24 cellular contexts compared by ENCODE assay signal in genomic region chr9:8685846-8686245, GRCh38.
DNase-seq lines count a peak whose midpoint lies in the region; ATAC-seq, FAIRE-seq and TF ChIP-seq lines count a peak whose summit lies in the region.
"Had no signal": no experiment of that assay in that cellular context is flagged by ENCODE, and none has a peak within 500 bp of the region (broad histone marks: within the 10 kb centered on the region; RNA-seq: fewer than 3 reads in every experiment).

No MANE protein-coding gene starts in this region.

- H3K4me3 ChIP-seq in right cardiac atrium (ENCODE audit: low read length) (no peak overlapping the region), left ventricle myocardium inferior (no peak overlapping the region), gastrocnemius medialis (no peak overlapping the region)
- H3K4me3 ChIP-seq: BLaER1, GM12878, HAP-1 had no signal

- ATAC-seq in Right ventricle myocardium inferior (peak; percentile 92), right cardiac atrium (no peak), gastrocnemius medialis (peak; percentile 46 to 47), HG03045 (IDR thresholded peaks at IDR 0.05; ENCODE audit: unreplicated experiment) (no peak)
- ATAC-seq: CD8-positive, alpha-beta T cell; GM12878 had no signal

- H3K4me1 ChIP-seq in right cardiac atrium (ENCODE audit: control insufficient read depth, insufficient read depth, low read length) = no peaks in the 10 kb centered on the region
- H3K4me1 ChIP-seq in left ventricle myocardium inferior = no peaks in the 10 kb centered on the region
- no peaks in the 10 kb centered on the region for H3K4me1 ChIP-seq in gastrocnemius medialis
- H3K4me1 ChIP-seq: BLaER1, HAP-1 had no signal

- intact Hi-C loops in Right ventricle myocardium inferior (cut with DNase I) (no loop called here), right cardiac atrium (cut with DNase I) (no loop called here), left ventricle myocardium inferior (cut with micrococcal nuclease) (no loop called here), gastrocnemius medialis (cut with DNase I; ENCODE audit: low total_unique reads) (no loop called here)

- H3K27ac ChIP-seq in right cardiac atrium (ENCODE audit: low read length) = no peak overlapping the region
- H3K27ac ChIP-seq in left ventricle myocardium inferior (replicated peaks) = peak overlapping the region; percentile 43
- H3K27ac ChIP-seq in gastrocnemius medialis = no peak overlapping the region
- H3K27ac ChIP-seq: 22Rv1, BLaER1, C4-2B had no signal

- TF ChIP-seq CTCF in left ventricle myocardium inferior (IDR thresholded peaks at IDR 0.05; ENCODE audit: borderline replicate concordance) (no peak), gastrocnemius medialis (IDR thresholded peaks at IDR 0.05 in 4 of 5, conservative IDR thresholded peaks at IDR 0.05 in 1 of 5) (no peak)

- no peak for DNase-seq in Right ventricle myocardium inferior (ENCODE audit: missing footprints)
- no peak for DNase-seq in right cardiac atrium
- peak; percentile 50 for DNase-seq in NCI-H69 (lab: John Stamatoyannopoulos, UW)
- no peak for DNase-seq in left ventricle myocardium inferior
- DNase-seq in gastrocnemius medialis = no peak
- no peak for DNase-seq in GM12891 (ENCODE audit: insufficient read length, low spot score)
- DNase-seq: CD4-positive, CD25-positive, alpha-beta regulatory T cell; CD8-positive, alpha-beta T cell; DMS 273 treated with DMSO at 0.1 percent for 48 hours; DMS79; EL; GDM1; GOT3; HFFc6 had no signal

- H3K9me3 ChIP-seq in right cardiac atrium (ENCODE audit: control insufficient read depth, low read length) = no peaks in the 10 kb centered on the region
- H3K9me3 ChIP-seq in left ventricle myocardium inferior (replicated peaks) = no peaks in the 10 kb centered on the region
- H3K9me3 ChIP-seq in gastrocnemius medialis = no peaks in the 10 kb centered on the region

- no peak for FAIRE-seq in GM12891 (lab: Jason Lieb, UNC)
- FAIRE-seq: A204.1, D721Med, GM12878, GM18507, H54 had no signal

- in situ Hi-C loops in gastrocnemius medialis (cut with MboI; ENCODE audit: low sequenced_read_pairs in 4 of 4) = no loop called here

- TF ChIP-seq POLR2A in gastrocnemius medialis (IDR thresholded peaks at IDR 0.05) (no peak), GM12891 (IDR thresholded peaks at IDR 0.05; ENCODE audit: low read depth, low read length) (no peak)

- H3K27me3 ChIP-seq in right cardiac atrium (ENCODE audit: control insufficient read depth, insufficient read depth) (no peaks in the 10 kb centered on the region), left ventricle myocardium inferior (ENCODE audit: low read depth) (no peaks in the 10 kb centered on the region), gastrocnemius medialis (no peaks in the 10 kb centered on the region)
- H3K27me3 ChIP-seq: BLaER1 had no signal

- H3K36me3 ChIP-seq in left ventricle myocardium inferior (no peaks in the 10 kb centered on the region), gastrocnemius medialis (no peaks in the 10 kb centered on the region)
- H3K36me3 ChIP-seq: HAP-1 had no signal

- WGBS in right cardiac atrium = 65% methylated on average over 3 of the region's 3 CpGs

TF ChIP-seq in GM12891, 5 proteins besides CTCF, POLR2A, EP300 and RAD21:
- TF ChIP-seq TAF1 (IDR thresholded peaks at IDR 0.05; ENCODE audit: low read depth, low read length) = no peak
- TF ChIP-seq POLR2AphosphoS5 (IDR thresholded peaks at IDR 0.05; ENCODE audit: low read depth, low read length) = no peak
- no peak for TF ChIP-seq PAX5 (IDR thresholded peaks at IDR 0.05; ENCODE audit: insufficient read depth, low read length, severe bottlenecking)
- TF ChIP-seq SPI1 (IDR thresholded peaks at IDR 0.05; ENCODE audit: low read depth, low read length) = no peak
- no peak for TF ChIP-seq POU2F2 (IDR thresholded peaks at IDR 0.05; ENCODE audit: low read depth, low read length)

Comparison
In these comparisons a context has a peak if more than half of its experiments do, and no peak if none do; other contexts are left out.
1. ATAC-seq: peak in Right ventricle myocardium inferior (single experiment) and gastrocnemius medialis (2 of 2); none in right cardiac atrium (0 of 2) and HG03045 (single experiment).